ENCODE assay signal across 11 cellular contexts in genomic region chr10:3094565-3095168, GRCh38. TPM values are rescaled to one million over a fixed set of nuclear protein-coding genes. Genes with fewer than 3 reads are reported as not detected.
A peak's percentile ranks its signal among the peaks of the same experiment; 100 is the strongest.
DNase-seq lines count a peak whose midpoint lies in the region; ATAC-seq and TF ChIP-seq lines count a peak whose summit lies in the region.
"Had no signal": no experiment of that assay in that cellular context is flagged by ENCODE, and none has a peak within 500 bp of the region (broad histone marks: within the 10 kb centered on the region; RNA-seq: fewer than 3 reads in every experiment).

No MANE protein-coding gene starts in this region.

- H3K4me1 ChIP-seq in HCT116 (ENCODE audit: control insufficient read depth in 1 of 2, insufficient read depth in 2 of 2, low read length in 2 of 2) (peaks cover 68 to 79% of the 10 kb centered on the region in 2 experiments), fibroblast of lung (ENCODE audit: control insufficient read depth, extremely low read depth, insufficient read depth, low read length) (peaks cover 41% of the 10 kb centered on the region)

- RAD21 ChIA-PET in HCT116 (lab: Charles Lee; ENCODE audit: low non-redundant PET in 1 of 2, low total read pairs in 2 of 2, uncharacterized antibody in 2 of 2, unreplicated experiment in 2 of 2) = interaction anchor here (1.0 kb wide), 2 partner anchors 23 to 24 kb away, joined by 3 to 5 read pairs; no protein-coding TSS in a partner anchor

- H3K4me3 ChIP-seq in HCT116 (replicated peaks in 1 of 2; ENCODE audit: low read depth in 1 of 2, low read length in 2 of 2) (peak overlapping the region; percentile 1 to 15; a peak in 3 of 4 replicates), fibroblast of lung (replicated peaks in 1 of 4; ENCODE audit: control extremely low read depth in 1 of 4, insufficient read depth in 1 of 4, low read depth in 3 of 4, low read length in 4 of 4) (peak overlapping the region in 3 of 4 experiments; percentile 1 to 18 (median 5)), skin epidermis (no peak overlapping the region)
- H3K4me3 ChIP-seq: lung had no signal

- H3K27ac Mint-ChIP-seq in activated CD4-positive, alpha-beta memory T cell treated with anti-CD3 and anti-CD28 coated beads for 36 hours = peak overlapping the region; percentile 87

- no peaks in the 10 kb centered on the region for H3K9me2 ChIP-seq in HCT116 (ENCODE audit: insufficient read depth)

- H4K20me1 ChIP-seq in HCT116 (ENCODE audit: insufficient read depth) (no peaks in the 10 kb centered on the region), fibroblast of lung (ENCODE audit: control insufficient read depth, extremely low read depth, insufficient read depth, low read length) (no peaks in the 10 kb centered on the region)

- BruUV-seq in HCT116 (replicated peaks; lab: Mats Ljungman, UMichigan) = TSS peak; percentile 86

- TF ChIP-seq RAD21 in HCT116 (IDR thresholded peaks at IDR 0.05; ENCODE audit: low read depth) = no peak

- no peaks in the 10 kb centered on the region for H3K27me3 Mint-ChIP-seq in activated CD4-positive, alpha-beta memory T cell treated with anti-CD3 and anti-CD28 coated beads for 36 hours

- peaks cover 81% of the 10 kb centered on the region for H3K4me1 Mint-ChIP-seq in activated CD4-positive, alpha-beta memory T cell treated with anti-CD3 and anti-CD28 coated beads for 36 hours (ENCODE audit: low read depth)

- no peaks in the 10 kb centered on the region for H3K9me3 Mint-ChIP-seq in activated CD4-positive, alpha-beta memory T cell treated with anti-CD3 and anti-CD28 coated beads for 36 hours

- H3K27me3 ChIP-seq in HCT116 (ENCODE audit: insufficient read depth, low read length) (no peaks in the 10 kb centered on the region), fibroblast of lung (ENCODE audit: control insufficient read depth, insufficient read depth, low read length) (no peaks in the 10 kb centered on the region)

- CTCF ChIA-PET in HCT116 (lab: Charles Lee) = no interaction called here
- CTCF ChIA-PET in activated CD4-positive, alpha-beta memory T cell treated with anti-CD3 and anti-CD28 coated beads for 36 hours (lab: Charles Lee) = interaction anchor here (0.7 to 1.4 kb wide), 6 partner anchors 22 to 167 kb away, joined by 3 to 7 read pairs (median 4); no protein-coding TSS in a partner anchor

- H3K4me2 ChIP-seq in HCT116 (ENCODE audit: low read length) (peak overlapping the region; percentile 70), fibroblast of lung (ENCODE audit: extremely low read depth, insufficient read depth, low read length) (peak overlapping the region; percentile 76)

- no peak overlapping the region for H2AFZ ChIP-seq in HCT116 (ENCODE audit: low read depth, low read length, poor library complexity, severe bottlenecking)
- H2AFZ ChIP-seq in fibroblast of lung (ENCODE audit: low read length) = no peak overlapping the region

- H3K36me3 ChIP-seq in HCT116 (ENCODE audit: control insufficient read depth in 1 of 2, insufficient read depth in 2 of 2, low read length in 2 of 2) = peaks cover 5 to 16% of the 10 kb centered on the region in 2 experiments; a peak in 2 of 4 replicates
- peaks cover 9% of the 10 kb centered on the region for H3K36me3 ChIP-seq in fibroblast of lung (ENCODE audit: control insufficient read depth, insufficient read depth, low read length)

- H3K79me2 ChIP-seq in HCT116 (ENCODE audit: insufficient read depth, low read length) (peaks cover 88% of the 10 kb centered on the region), fibroblast of lung (ENCODE audit: control insufficient read depth, insufficient read depth, low read length) (peaks cover 61% of the 10 kb centered on the region)

- peak overlapping the region; percentile 90 for H3K27ac ChIP-seq in HCT116 (ENCODE audit: low read depth, low read length)
- peak overlapping the region; percentile 92 for H3K27ac ChIP-seq in fibroblast of lung (ENCODE audit: insufficient read depth, low read length)
- H3K27ac ChIP-seq in skin epidermis = peak overlapping the region in 18 of 21 experiments; percentile 43 to 85 (median 75)

- ATAC-seq in HCT116 (no peak), GM21576 (IDR thresholded peaks at IDR 0.05; ENCODE audit: unreplicated experiment) (no peak)

- DNase-seq in HCT116 (ENCODE audit: low read depth, low spot score) (no peak), fibroblast of lung (ENCODE audit: low read depth in 2 of 2) (peak in 1 of 2 donors; percentile 51), HT-29 (ENCODE audit: low spot score) (no peak), HuH-7 (ENCODE audit: low spot score) (no peak)
- no peak for DNase-seq in activated CD4-positive, alpha-beta memory T cell treated with anti-CD3 and anti-CD28 coated beads for 36 hours
- DNase-seq in stimulated activated CD4-positive, alpha-beta T cell treated with anti-CD3 and anti-CD28 coated beads, Interleukin-4, amount 100 ng/mL, for 1 hour = no peak
- DNase-seq: cortex of kidney, NCI-H1092 treated with DMSO at 0.1 percent for 48 hours had no signal

- H3K4me3 Mint-ChIP-seq in activated CD4-positive, alpha-beta memory T cell treated with anti-CD3 and anti-CD28 coated beads for 36 hours = peak overlapping the region; percentile 42

- peaks cover 50% of the 10 kb centered on the region for H3K36me3 Mint-ChIP-seq in activated CD4-positive, alpha-beta memory T cell treated with anti-CD3 and anti-CD28 coated beads for 36 hours

- H3K9ac ChIP-seq in HCT116 (ENCODE audit: low read length) (peak overlapping the region; percentile 59), fibroblast of lung (ENCODE audit: insufficient read depth, low read length) (no peak overlapping the region)

- H3K9me3 ChIP-seq in HCT116 (ENCODE audit: control insufficient read depth in 1 of 2, insufficient read depth in 1 of 2, low read depth in 1 of 2, low read length in 2 of 2) = no peaks in the 10 kb centered on the region
- no peaks in the 10 kb centered on the region for H3K9me3 ChIP-seq in fibroblast of lung (ENCODE audit: control insufficient read depth, insufficient read depth, low read depth, low read length)

- POLR2A ChIA-PET in HCT116 (lab: Charles Lee) = interaction anchor here (1.3 kb wide), 1 partner anchor 49 kb away, joined by 4 read pairs; no protein-coding TSS in a partner anchor
- POLR2A ChIA-PET in activated CD4-positive, alpha-beta memory T cell treated with anti-CD3 and anti-CD28 coated beads for 36 hours (lab: Charles Lee) = interaction anchor here (0.6 to 2.3 kb wide), 8 partner anchors 23 to 147 kb away, joined by 3 to 16 read pairs (median 5); partner anchors contain the start of genes PFKP and PITRM1

- no peak for TF ChIP-seq POLR2A in HCT116 (IDR thresholded peaks at IDR 0.05; ENCODE audit: borderline replicate concordance, extremely low read depth, insufficient read depth, insufficient read length)

- TF ChIP-seq CTCF in HCT116 (IDR thresholded peaks at IDR 0.05 in 2 of 3, conservative IDR thresholded peaks at IDR 0.05 in 1 of 3; ENCODE audit: borderline replicate concordance in 1 of 3, insufficient read depth in 1 of 3, low read depth in 2 of 3, low read length in 2 of 3) (no peak), fibroblast of lung (conservative IDR thresholded peaks at IDR 0.05 in 1 of 2, IDR thresholded peaks at IDR 0.05 in 1 of 2; ENCODE audit: low read depth in 1 of 2, low read length in 2 of 2) (no peak)

- intact Hi-C loops in HCT116 (cut with micrococcal nuclease) = loop anchor here (10.0 kb wide), 1 partner anchor 670 kb away; no protein-coding TSS in a partner anchor
- intact Hi-C loops in activated CD4-positive, alpha-beta memory T cell treated with anti-CD3 and anti-CD28 coated beads for 36 hours (cut with micrococcal nuclease) = loop anchor here (1.0 kb wide), 5 partner anchors 23 to 661 kb away; partner anchors contain the start of gene PITRM1

TF ChIP-seq in HCT116, 20 proteins besides CTCF, POLR2A, EP300 and RAD21:
- TF ChIP-seq CEBPB (IDR thresholded peaks at IDR 0.05; ENCODE audit: low read depth) (no peak), CBX3 (IDR thresholded peaks at IDR 0.05; ENCODE audit: low read depth) (no peak)

RNA-seq across cellular contexts. Expression of gene PFKP, which starts 27.3 kb away (rescaled TPM):
- total RNA-seq in HCT116 (2021; ENCODE audit: unreplicated experiment) (237 TPM), fibroblast of lung (79.1 and 90.3 TPM in 2 replicates)
- polyA plus RNA-seq in HCT116 (2012) = 383 and 385 TPM in 2 replicates
- total RNA-seq in activated CD4-positive, alpha-beta memory T cell treated with anti-CD3 and anti-CD28 coated beads for 36 hours = 100 to 1,000 TPM; 175 to 176 TPM
- 74.3 and 79.0 TPM in 2 replicates for polyA plus RNA-seq in fibroblast of lung
- polyA plus RNA-seq in fibroblast of lung (2012) = 149 and 151 TPM in 2 replicates
- polyA minus RNA-seq in fibroblast of lung (ENCODE audit: low replicate concordance) = 103 and 104 TPM in 2 replicates
- 178 and 185 TPM in 2 replicates for total RNA-seq in HT-29 (2014; rRNA removed; shearing (Covaris generic))

Comparison
In these comparisons a context has a peak if more than half of its experiments do, and no peak if none do; other contexts are left out.
1. H3K4me3 ChIP-seq: peak in HCT116 (2 of 2) and fibroblast of lung (3 of 4); none in skin epidermis (0 of 7).
2. Peak in every context shown above with its lines, with median percentiles within 50 percentile points of each other: H3K27ac ChIP-seq.